ENCODE assay signal across 10 cellular contexts in genomic region chr11:124633355-124633754, GRCh38. TPM values are rescaled to one million over a fixed set of nuclear protein-coding genes. Genes with fewer than 3 reads are reported as not detected.
DNase-seq lines count a peak whose midpoint lies in the region; ATAC-seq, FAIRE-seq and TF ChIP-seq lines count a peak whose summit lies in the region.
"Had no signal": no experiment of that assay in that cellular context is flagged by ENCODE, and none has a peak within 500 bp of the region (broad histone marks: within the 10 kb centered on the region; RNA-seq: fewer than 3 reads in every experiment).

No MANE protein-coding gene starts in this region.

- no peak overlapping the region for H3K27ac Mint-ChIP-seq in activated naive CD4-positive, alpha-beta T cell treated with anti-CD3 and anti-CD28 coated beads, Interleukin-2, amount 10 ng/mL, durations not matched to agents 7 days and 5 days

- H3K4me3 Mint-ChIP-seq in activated naive CD4-positive, alpha-beta T cell treated with anti-CD3 and anti-CD28 coated beads, Interleukin-2, amount 10 ng/mL, durations not matched to agents 7 days and 5 days, result no peak overlapping the region

- FAIRE-seq in G401.6 (lab: Jason Lieb, UNC), result peak; percentile 15

- H3K9me3 ChIP-seq in Panc1 (ENCODE audit: control insufficient read depth, insufficient read depth, low read depth, low read length) (no peaks in the 10 kb centered on the region), psoas muscle (no peaks in the 10 kb centered on the region)

- DNase-seq in Panc1 (ENCODE audit: low read depth, low spot score) (no peak), hepatic stellate cell (ENCODE audit: low spot score) (peak; percentile 21), mesendoderm (no peak), psoas muscle (no peak)
- no peak for DNase-seq in activated naive CD4-positive, alpha-beta T cell treated with anti-CD3 and anti-CD28 coated beads, Interleukin-2, amount 10 ng/mL, durations not matched to agents 7 days and 5 days
- DNase-seq: activated gamma-delta T cell treated with Interleukin-2 at 50 U/mL for 16 hours; Karpas-422; stimulated activated CD8-positive, alpha-beta memory T cell treated with anti-CD3 and anti-CD28 coated beads, Interleukin-4, amount 100 ng/mL, for 48 hours had no signal

- H3K23ac ChIP-seq in mesendoderm (ENCODE audit: low read length), result no peak overlapping the region

- peaks cover 56% of the 10 kb centered on the region for H3K36me3 Mint-ChIP-seq in activated naive CD4-positive, alpha-beta T cell treated with anti-CD3 and anti-CD28 coated beads, Interleukin-2, amount 10 ng/mL, durations not matched to agents 7 days and 5 days

- H3K27me3 ChIP-seq in Panc1 (ENCODE audit: control insufficient read depth, insufficient read depth, low read length) (no peaks in the 10 kb centered on the region), mesendoderm (ENCODE audit: insufficient read depth, low read length, poor library complexity) (no peaks in the 10 kb centered on the region), psoas muscle (ENCODE audit: insufficient read depth in 3 of 3, low read length in 2 of 3) (no peaks in the 10 kb centered on the region)

- H4K8ac ChIP-seq in mesendoderm (ENCODE audit: low read depth, low read length), result no peak overlapping the region

- H2BK5ac ChIP-seq in mesendoderm (ENCODE audit: low read length), result no peak overlapping the region

- H3K4me1 ChIP-seq in Panc1 (ENCODE audit: control insufficient read depth, insufficient read depth, low read length) (no peaks in the 10 kb centered on the region), mesendoderm (ENCODE audit: control insufficient read depth, low read depth, low read length) (no peaks in the 10 kb centered on the region), psoas muscle (no peaks in the 10 kb centered on the region)

- H3K4ac ChIP-seq in mesendoderm (ENCODE audit: low read depth, low read length), result no peak overlapping the region

- BruUV-seq in Panc1 (replicated peaks; lab: Mats Ljungman, UMichigan), result no TSS peak

- H3K4me3 ChIP-seq in Panc1 (ENCODE audit: low read depth in 2 of 2, low read length in 2 of 2) (no peak overlapping the region), mesendoderm (ENCODE audit: low read length) (no peak overlapping the region), psoas muscle (no peak overlapping the region)
- H3K4me3 ChIP-seq: SK-N-MC had no signal

- H2BK120ac ChIP-seq in mesendoderm (ENCODE audit: low read depth, low read length), result no peak overlapping the region

- no peak overlapping the region for H4K5ac ChIP-seq in mesendoderm (ENCODE audit: low read length)

- no peak overlapping the region for H2AK5ac ChIP-seq in mesendoderm (ENCODE audit: low read length)

- no peak overlapping the region for H2BK15ac ChIP-seq in mesendoderm (replicated peaks; ENCODE audit: low read depth)

- H3K9me3 Mint-ChIP-seq in activated naive CD4-positive, alpha-beta T cell treated with anti-CD3 and anti-CD28 coated beads, Interleukin-2, amount 10 ng/mL, durations not matched to agents 7 days and 5 days, result no peaks in the 10 kb centered on the region

- no peak overlapping the region for H3K56ac ChIP-seq in mesendoderm (ENCODE audit: low read length)

- H3K27ac ChIP-seq in Panc1 (ENCODE audit: low read length) (no peak overlapping the region), mesendoderm (ENCODE audit: low read depth, low read length) (no peak overlapping the region), psoas muscle (no peak overlapping the region)
- H3K27ac ChIP-seq: SK-N-MC had no signal

- no peak overlapping the region for H3K18ac ChIP-seq in mesendoderm (ENCODE audit: low read length)

- CTCF ChIA-PET in Panc1 (lab: Charles Lee), result no interaction called here
- CTCF ChIA-PET in activated naive CD4-positive, alpha-beta T cell treated with anti-CD3 and anti-CD28 coated beads, Interleukin-2, amount 10 ng/mL, durations not matched to agents 7 days and 5 days (lab: Charles Lee), result interaction anchor here (1.0 to 1.7 kb wide), 4 partner anchors 9 to 243 kb away, joined by 3 to 6 read pairs (median 4); no protein-coding TSS in a partner anchor

- no peaks in the 10 kb centered on the region for H3K4me1 Mint-ChIP-seq in activated naive CD4-positive, alpha-beta T cell treated with anti-CD3 and anti-CD28 coated beads, Interleukin-2, amount 10 ng/mL, durations not matched to agents 7 days and 5 days

- in situ Hi-C loops in Panc1 (cut with HindIII; ENCODE audit: low pct_unique_long_range_greater_than_20kb, low sequenced_read_pairs), result no loop called here

- no peaks in the 10 kb centered on the region for H3K27me3 Mint-ChIP-seq in activated naive CD4-positive, alpha-beta T cell treated with anti-CD3 and anti-CD28 coated beads, Interleukin-2, amount 10 ng/mL, durations not matched to agents 7 days and 5 days

- ATAC-seq in Panc1, result peak; percentile 83
- ATAC-seq in psoas muscle, result no peak

- TF ChIP-seq CTCF in Panc1 (IDR thresholded peaks at IDR 0.05) (peak; percentile 49), psoas muscle (IDR thresholded peaks at IDR 0.05) (no peak)

- intact Hi-C loops in Panc1 (cut with micrococcal nuclease; ENCODE audit: unreplicated experiment) (no loop called here), psoas muscle (cut with DNase I) (no loop called here)

- no peaks in the 10 kb centered on the region for H3K79me1 ChIP-seq in mesendoderm (ENCODE audit: low read length)

- WGBS in mesendoderm (ENCODE audit: extremely low coverage, insufficient coverage, low lambda C conversion rate), result no CpG with 5 or more reads among the region's 1 CpG
- WGBS in psoas muscle, 3 donors, result 90 to 97% (median 95%) methylated on average over 1 of the region's 1 CpG

- H3K79me2 ChIP-seq in mesendoderm (ENCODE audit: control insufficient read depth, insufficient read depth, low read length), result no peaks in the 10 kb centered on the region

- H3K36me3 ChIP-seq in Panc1 (ENCODE audit: control insufficient read depth, insufficient read depth, low read length), result peaks cover 26% of the 10 kb centered on the region
- H3K36me3 ChIP-seq in mesendoderm (ENCODE audit: control insufficient read depth, insufficient read depth, low read length), result peaks cover 4% of the 10 kb centered on the region
- H3K36me3 ChIP-seq in psoas muscle (ENCODE audit: insufficient read depth in 1 of 2, low read depth in 1 of 2), result peaks cover 21 to 98% of the 10 kb centered on the region in 2 donors

- POLR2A ChIA-PET in Panc1 (lab: Charles Lee), result interaction anchor here (0.5 kb wide), 1 partner anchor 210 kb away, joined by 4 read pairs; no protein-coding TSS in a partner anchor

- H3K4me2 ChIP-seq in mesendoderm (ENCODE audit: low read length), result no peak overlapping the region

- no peak overlapping the region for H3K9ac ChIP-seq in mesendoderm (ENCODE audit: low read length)

RNA-seq across cellular contexts. Expression of gene TBRG1, which starts 10.7 kb away (rescaled TPM):
- total RNA-seq in Panc1 (2021; ENCODE audit: unreplicated experiment), result 35.0 TPM
- 36.5 TPM for polyA plus RNA-seq in Panc1 (2012; ENCODE audit: insufficient read length)
- 26.8 TPM for polyA plus RNA-seq in mesendoderm (2013, experiment 1 of 2)
- polyA plus RNA-seq in mesendoderm (2013, experiment 2 of 2), result 26.2 TPM
- 10 to 100 TPM; 24.2 to 32.3 (median 27.4) TPM for total RNA-seq in psoas muscle
- polyA plus RNA-seq in psoas muscle, result 10 to 100 TPM; 29.4 to 99.3 (median 45.7) TPM

RNA-seq across cellular contexts. Expression of gene PANX3, which starts 22.1 kb away (rescaled TPM):
- total RNA-seq in Panc1 (2021; ENCODE audit: unreplicated experiment), result not detected
- polyA plus RNA-seq in Panc1 (2012; ENCODE audit: insufficient read length), result not detected
- polyA plus RNA-seq in mesendoderm (2013, experiment 1 of 2), result not detected
- not detected for polyA plus RNA-seq in mesendoderm (2013, experiment 2 of 2)
- total RNA-seq in psoas muscle, result not detected
- not detected for polyA plus RNA-seq in psoas muscle

RNA-seq across cellular contexts. Expression of gene SIAE, which starts 40.2 kb away (rescaled TPM):
- total RNA-seq in Panc1 (2021; ENCODE audit: unreplicated experiment) (14.9 TPM), psoas muscle (10 to 100 TPM; 15.7 to 21.8 (median 19.1) TPM)
- 9.7 TPM for polyA plus RNA-seq in Panc1 (2012; ENCODE audit: insufficient read length)
- 0.63 TPM for polyA plus RNA-seq in mesendoderm (2013, experiment 1 of 2)
- 0.73 TPM for polyA plus RNA-seq in mesendoderm (2013, experiment 2 of 2)
- 10 to 100 TPM in 2 of 3 donors, 1 to 10 TPM in 1; 9.1 to 15.7 (median 12.8) TPM for polyA plus RNA-seq in psoas muscle

RNA-seq across cellular contexts. Expression of gene SPA17, which starts 40.3 kb away (rescaled TPM):
- total RNA-seq in Panc1 (2021; ENCODE audit: unreplicated experiment) (10.1 TPM), psoas muscle (1 to 10 TPM in 1 of 4 donors, under 1 TPM in 3; 0.32 to 1.1 (median 0.73) TPM)
- polyA plus RNA-seq in Panc1 (2012; ENCODE audit: insufficient read length), result 5.1 TPM
- polyA plus RNA-seq in mesendoderm (2013, experiment 1 of 2), result 7.0 TPM
- polyA plus RNA-seq in mesendoderm (2013, experiment 2 of 2), result 6.7 TPM
- 1 to 10 TPM in 2 of 3 donors, under 1 TPM in 1; 0.87 to 3.6 (median 2.8) TPM for polyA plus RNA-seq in psoas muscle
